In genomic region chr12:38817942-38818341, GRCh38 we compare ENCODE assay signal across 29 cellular contexts.
"Had no signal": no experiment of that assay in that cellular context is flagged by ENCODE, and none has a peak within 500 bp of the region (broad histone marks: within the 10 kb centered on the region; RNA-seq: fewer than 3 reads in every experiment).

No MANE protein-coding gene starts in this region.

- H2AFZ ChIP-seq: parathyroid adenoma had no signal

- H3K4me3 ChIP-seq: ovary, psoas muscle, right lobe of liver, sigmoid colon, stomach, thoracic aorta, thyroid gland, tibial nerve, upper lobe of left lung had no signal

- H3K9me3 ChIP-seq: ovary, psoas muscle, right lobe of liver, sigmoid colon, stomach, thoracic aorta, thyroid gland, tibial nerve, upper lobe of left lung had no signal

- H3K27me3 ChIP-seq: ovary, right lobe of liver, sigmoid colon, stomach, thyroid gland, tibial nerve, upper lobe of left lung had no signal

- H3K36me3 ChIP-seq: ovary, right lobe of liver, sigmoid colon, thoracic aorta, thyroid gland, upper lobe of left lung had no signal

- FAIRE-seq: small intestine, urothelium cell line had no signal

- H3K9ac ChIP-seq: parathyroid adenoma had no signal

- H3K79me2 ChIP-seq: parathyroid adenoma had no signal

- H3K9me3 Mint-ChIP-seq: natural killer cell treated with Interleukin-12 subunit alpha and Interleukin-12 subunit beta and Interleukin-15 and Interleukin-18, amount 100 ng/mL, for 72 hours; nephron progenitor cell; neural crest cell; stimulated activated naive B cell treated with anti-CD40 and anti-IgM and Interleukin-4, amounts not matched to agents 10 μg/mL and 1 μg/mL and 100 μg/mL, for 72 hours; stimulated activated naive CD8-positive, alpha-beta T cell treated with anti-CD3 and anti-CD28 coated beads, Interleukin-15, Interleukin-2, amounts not matched to agents 100 ng/mL and 50 ng/mL, for 24 hours had no signal

- H3K4me1 ChIP-seq: parathyroid adenoma, psoas muscle, right lobe of liver, sigmoid colon, stomach, tibial nerve, upper lobe of left lung had no signal

- DNase-seq: naive thymus-derived CD8-positive, alpha-beta T cell; nephron progenitor cell; occipital lobe; ovary; posterior cingulate gyrus; psoas muscle; right cardiac atrium; right lobe of liver; sigmoid colon; small intestine; stimulated activated CD4-positive, alpha-beta T cell treated with anti-CD3 and anti-CD28 coated beads, Interleukin-15, amount 100 ng/mL, for 24 hours; stimulated activated CD4-positive, alpha-beta T cell treated with anti-CD3 and anti-CD28 coated beads, Interleukin-2, amount 100 ng/mL, for 24 hours; stimulated activated CD4-positive, alpha-beta T cell treated with anti-CD3 and anti-CD28 coated beads, Interleukin-2, amount 100 ng/mL, for 48 hours; stimulated activated CD4-positive, alpha-beta T cell treated with anti-CD3 and anti-CD28 coated beads, Interleukin-4, amount 100 ng/mL, for 24 hours; stimulated activated naive B cell treated with anti-CD40 and anti-IgM and Interleukin-4, amounts not matched to agents 10 μg/mL and 1 μg/mL and 100 μg/mL, for 72 hours; stimulated activated naive CD4-positive, alpha-beta T cell treated with Interleukin-2 at 50 U/mL for 16 hours; stomach; thyroid gland; trophoblast cell; upper lobe of left lung had no signal

- H3K27ac Mint-ChIP-seq: naive thymus-derived CD8-positive, alpha-beta T cell; natural killer cell treated with Interleukin-12 subunit alpha and Interleukin-12 subunit beta and Interleukin-15 and Interleukin-18, amount 100 ng/mL, for 72 hours; nephron progenitor cell; progenitor cell of endocrine pancreas; stimulated activated effector memory CD8-positive, alpha-beta T cell treated with anti-CD3 and anti-CD28 coated beads, Interleukin-12 subunit alpha, Interleukin-12 subunit beta, amount 100 ng/mL, for 72 hours; stimulated activated naive B cell treated with anti-CD40 and anti-IgM and Interleukin-4, amounts not matched to agents 10 μg/mL and 1 μg/mL and 100 μg/mL, for 72 hours; stimulated activated naive CD8-positive, alpha-beta T cell treated with anti-CD3 and anti-CD28 coated beads, Interleukin-15, Interleukin-2, amounts not matched to agents 100 ng/mL and 50 ng/mL, for 24 hours had no signal

- H3K27ac ChIP-seq: ovary, parathyroid adenoma, psoas muscle, right lobe of liver, sigmoid colon, stomach, thoracic aorta, thyroid gland, tibial nerve, upper lobe of left lung had no signal

- H3K4me1 Mint-ChIP-seq: stimulated activated effector memory CD8-positive, alpha-beta T cell treated with anti-CD3 and anti-CD28 coated beads, Interleukin-12 subunit alpha, Interleukin-12 subunit beta, amount 100 ng/mL, for 72 hours had no signal

- H3K27me3 Mint-ChIP-seq: natural killer cell treated with Interleukin-12 subunit alpha and Interleukin-12 subunit beta and Interleukin-15 and Interleukin-18, amount 100 ng/mL, for 72 hours; progenitor cell of endocrine pancreas; stimulated activated naive B cell treated with anti-CD40 and anti-IgM and Interleukin-4, amounts not matched to agents 10 μg/mL and 1 μg/mL and 100 μg/mL, for 72 hours; stimulated activated naive CD8-positive, alpha-beta T cell treated with anti-CD3 and anti-CD28 coated beads, Interleukin-15, Interleukin-2, amounts not matched to agents 100 ng/mL and 50 ng/mL, for 24 hours had no signal

- ATAC-seq: naive thymus-derived CD8-positive, alpha-beta T cell; natural killer cell treated with Interleukin-12 subunit alpha and Interleukin-12 subunit beta and Interleukin-15 and Interleukin-18, amount 100 ng/mL, for 72 hours; psoas muscle; right cardiac atrium; right lobe of liver; stimulated activated effector memory CD8-positive, alpha-beta T cell treated with anti-CD3 and anti-CD28 coated beads, Interleukin-12 subunit alpha, Interleukin-12 subunit beta, amount 100 ng/mL, for 72 hours; stimulated activated naive B cell treated with anti-CD40 and anti-IgM and Interleukin-4, amounts not matched to agents 10 μg/mL and 1 μg/mL and 100 μg/mL, for 72 hours had no signal

- H3K36me3 Mint-ChIP-seq: naive thymus-derived CD8-positive, alpha-beta T cell; stimulated activated effector memory CD8-positive, alpha-beta T cell treated with anti-CD3 and anti-CD28 coated beads, Interleukin-12 subunit alpha, Interleukin-12 subunit beta, amount 100 ng/mL, for 72 hours had no signal

- H3K4me3 Mint-ChIP-seq: naive thymus-derived CD8-positive, alpha-beta T cell; natural killer cell treated with Interleukin-12 subunit alpha and Interleukin-12 subunit beta and Interleukin-15 and Interleukin-18, amount 100 ng/mL, for 72 hours; nephron progenitor cell; neural crest cell; stimulated activated effector memory CD8-positive, alpha-beta T cell treated with anti-CD3 and anti-CD28 coated beads, Interleukin-12 subunit alpha, Interleukin-12 subunit beta, amount 100 ng/mL, for 72 hours; stimulated activated naive B cell treated with anti-CD40 and anti-IgM and Interleukin-4, amounts not matched to agents 10 μg/mL and 1 μg/mL and 100 μg/mL, for 72 hours; stimulated activated naive CD8-positive, alpha-beta T cell treated with anti-CD3 and anti-CD28 coated beads, Interleukin-15, Interleukin-2, amounts not matched to agents 100 ng/mL and 50 ng/mL, for 24 hours had no signal
